ENCODE assay signal across 17 cellular contexts in genomic region chr5:76971471-76971870, GRCh38. TPM values are rescaled to one million over a fixed set of nuclear protein-coding genes. Genes with fewer than 3 reads are reported as not detected.
A peak's percentile ranks its signal among the peaks of the same experiment; 100 is the strongest.
DNase-seq lines count a peak whose midpoint lies in the region; ATAC-seq and TF ChIP-seq lines count a peak whose summit lies in the region.
"Had no signal": no experiment of that assay in that cellular context is flagged by ENCODE, and none has a peak within 500 bp of the region (broad histone marks: within the 10 kb centered on the region; RNA-seq: fewer than 3 reads in every experiment).

No MANE protein-coding gene starts in this region.

- no peak overlapping the region for H2BK120ac ChIP-seq in IMR-90 (ENCODE audit: low read depth, low read length)

- no peaks in the 10 kb centered on the region for H3K9me1 ChIP-seq in IMR-90 (ENCODE audit: insufficient read depth, low read length)

- H3K4me3 ChIP-seq in IMR-90 (ENCODE audit: insufficient read depth, low read depth, low read length) (no peak overlapping the region), WERI-Rb-1 (ENCODE audit: low read depth, low read length) (no peak overlapping the region), esophagus squamous epithelium (no peak overlapping the region)
- H3K4me3 ChIP-seq: BLaER1, GM12878, HAP-1 had no signal

- H4K91ac ChIP-seq in IMR-90 (ENCODE audit: insufficient read depth, low read depth, low read length): no peak overlapping the region

- H4K8ac ChIP-seq in IMR-90 (ENCODE audit: low read depth in 2 of 2, low read length in 2 of 2): no peak overlapping the region

- dilution Hi-C loops in IMR-90 (cut with HindIII; ENCODE audit: low sequenced_read_pairs, unreplicated experiment): no loop called here

- WGBS in IMR-90 (ENCODE audit: extremely low coverage in 2 of 2, insufficient read length in 1 of 2), 2 experiments: no CpG with 5 or more reads among the region's 2 CpGs
- 21 to 34% methylated on average over 2 of the region's 2 CpGs for WGBS in esophagus squamous epithelium, 2 donors

- intact Hi-C loops in IMR-90 (cut with micrococcal nuclease) (no loop called here), esophagus squamous epithelium (cut with DNase I) (no loop called here), left cardiac atrium (cut with DNase I) (no loop called here)

- in situ Hi-C loops in IMR-90 (cut with MboI; ENCODE audit: low sequenced_read_pairs): no loop called here

- no peaks in the 10 kb centered on the region for H3K79me1 ChIP-seq in IMR-90 (ENCODE audit: low read depth in 1 of 2, low read length in 2 of 2)

- peaks cover 7% of the 10 kb centered on the region for H3K27me3 ChIP-seq in IMR-90 (ENCODE audit: control insufficient read depth, insufficient read depth, low read length)
- no peaks in the 10 kb centered on the region for H3K27me3 ChIP-seq in WERI-Rb-1 (ENCODE audit: insufficient read depth, low read depth, severe bottlenecking)
- peaks cover 0 to 14% (median 0%) of the 10 kb centered on the region in 4 donors for H3K27me3 ChIP-seq in esophagus squamous epithelium
- H3K27me3 ChIP-seq: BLaER1 had no signal

- TF ChIP-seq CTCF in IMR-90 (conservative IDR thresholded peaks at IDR 0.05; ENCODE audit: low read depth, low read length): no peak
- TF ChIP-seq CTCF in WERI-Rb-1 (IDR thresholded peaks at IDR 0.05; ENCODE audit: low read depth, low read length): no peak
- TF ChIP-seq CTCF in esophagus squamous epithelium (IDR thresholded peaks at IDR 0.05): no peak

- no peak for TF ChIP-seq RAD21 in IMR-90 (IDR thresholded peaks at IDR 0.05; ENCODE audit: low read length)

- H2BK15ac ChIP-seq in IMR-90 (ENCODE audit: low read depth, low read length): no peak overlapping the region

- CTCF ChIA-PET in IMR-90 (lab: Yijun Ruan, JAX): no interaction called here

- H3K36me3 ChIP-seq in IMR-90 (ENCODE audit: control insufficient read depth, insufficient read depth, low read length) (no peaks in the 10 kb centered on the region), WERI-Rb-1 (no peaks in the 10 kb centered on the region), esophagus squamous epithelium (no peaks in the 10 kb centered on the region)
- H3K36me3 ChIP-seq: BLaER1, HAP-1 had no signal

- no peak overlapping the region for H3K56ac ChIP-seq in IMR-90 (ENCODE audit: extremely low read depth, insufficient read depth, low read length)

- no peak for DNase-seq in IMR-90
- DNase-seq in WERI-Rb-1: peak; percentile 66
- peak; percentile 75 for DNase-seq in islet precursor cell
- DNase-seq in inferior parietal cortex (ENCODE audit: extremely low spot score): no peak
- DNase-seq in cortex of kidney (lab: John Stamatoyannopoulos, UW): no peak
- no peak for DNase-seq in esophagus squamous epithelium (lab: John Stamatoyannopoulos, UW)
- no peak for DNase-seq in left cardiac atrium
- DNase-seq: 8988T; CD4-positive, alpha-beta memory T cell; DMS79 treated with DMSO at 0.1 percent for 48 hours had no signal

- H4K5ac ChIP-seq in IMR-90 (ENCODE audit: low read depth, low read length): no peak overlapping the region

- H2BK5ac ChIP-seq in IMR-90 (ENCODE audit: low read depth, low read length, poor library complexity, severe bottlenecking): no peak overlapping the region

- H2AFZ ChIP-seq in IMR-90 (replicated peaks; ENCODE audit: low read length, poor library complexity): peak overlapping the region; percentile 37

- H3K27ac ChIP-seq in IMR-90 (ENCODE audit: insufficient read depth, low read length) (no peak overlapping the region), WERI-Rb-1 (no peak overlapping the region), esophagus squamous epithelium (no peak overlapping the region)
- H3K27ac ChIP-seq: BLaER1 had no signal

- H3K23ac ChIP-seq in IMR-90 (ENCODE audit: low read depth, low read length): no peak overlapping the region

- TF ChIP-seq POLR2A in IMR-90 (IDR thresholded peaks at IDR 0.05; ENCODE audit: low read depth, low read length): no peak
- no peak for TF ChIP-seq POLR2A in esophagus squamous epithelium (IDR thresholded peaks at IDR 0.05)

- no TSS peak for BruUV-seq in IMR-90 (replicated peaks; lab: Mats Ljungman, UMichigan)

- no peaks in the 10 kb centered on the region for H3K4me1 ChIP-seq in IMR-90 (ENCODE audit: control insufficient read depth, insufficient read depth, low read length)
- H3K4me1 ChIP-seq in esophagus squamous epithelium: no peaks in the 10 kb centered on the region
- H3K4me1 ChIP-seq: HAP-1 had no signal

- H2AK5ac ChIP-seq in IMR-90 (ENCODE audit: low read depth, low read length): no peak overlapping the region

- no peak overlapping the region for H2AK9ac ChIP-seq in IMR-90 (replicated peaks; ENCODE audit: low read depth, low read length, poor library complexity)

- H3K18ac ChIP-seq in IMR-90 (ENCODE audit: low read depth, low read length): no peak overlapping the region

- no peak overlapping the region for H2BK20ac ChIP-seq in IMR-90 (ENCODE audit: low read depth, low read length)

- H3K4me2 ChIP-seq in IMR-90 (ENCODE audit: low read depth, low read length): no peak overlapping the region
- H3K4me2 ChIP-seq: BLaER1 had no signal

- no peak for ATAC-seq in IMR-90 (ENCODE audit: low read depth)
- no peak for ATAC-seq in left cardiac atrium
- ATAC-seq: GM12878, HepG2 had no signal

- H3K9ac ChIP-seq in IMR-90 (ENCODE audit: low read depth, low read length): no peak overlapping the region
- H3K9ac ChIP-seq: BLaER1 had no signal

- no peak overlapping the region for H3K14ac ChIP-seq in IMR-90 (replicated peaks; ENCODE audit: low read depth, low read length)

- H4K20me1 ChIP-seq in IMR-90 (ENCODE audit: insufficient read depth, low read length): no peaks in the 10 kb centered on the region
- H4K20me1 ChIP-seq: BLaER1 had no signal

- H3K4ac ChIP-seq in IMR-90 (ENCODE audit: low read depth, low read length): no peak overlapping the region

- POLR2A ChIA-PET in IMR-90 (lab: Charles Lee; ENCODE audit: unreplicated experiment): no interaction called here

- H3K9me3 ChIP-seq in IMR-90 (ENCODE audit: control insufficient read depth, insufficient read depth, low read length) (no peaks in the 10 kb centered on the region), WERI-Rb-1 (ENCODE audit: severe bottlenecking) (no peaks in the 10 kb centered on the region), esophagus squamous epithelium (no peaks in the 10 kb centered on the region)
- H3K9me3 ChIP-seq: BLaER1, HAP-1 had no signal

TF ChIP-seq in IMR-90, 13 proteins besides CTCF, POLR2A, EP300 and RAD21:
- TF ChIP-seq SMC3 (IDR thresholded peaks at IDR 0.05; ENCODE audit: low read depth, low read length) (no peak), MAFK (IDR thresholded peaks at IDR 0.05; ENCODE audit: low read depth, low read length) (no peak), MXI1 (IDR thresholded peaks at IDR 0.05; ENCODE audit: borderline replicate concordance, low read depth, low read length) (no peak), ELK1 (IDR thresholded peaks at IDR 0.05; ENCODE audit: borderline replicate concordance, low read depth, low read length) (no peak), CHD1 (IDR thresholded peaks at IDR 0.05; ENCODE audit: low read depth, low read length) (no peak), RFX5 (IDR thresholded peaks at IDR 0.05; ENCODE audit: low read depth, low read length) (no peak), NFE2L2 (IDR thresholded peaks at IDR 0.05; ENCODE audit: low read depth, low read length) (no peak), MAZ (IDR thresholded peaks at IDR 0.05; ENCODE audit: borderline replicate concordance, low read depth, low read length) (no peak), FOS (IDR thresholded peaks at IDR 0.05; ENCODE audit: low read depth, low read length) (no peak), RCOR1 (IDR thresholded peaks at IDR 0.05; ENCODE audit: insufficient replicate concordance, low read length) (no peak), CEBPB (IDR thresholded peaks at IDR 0.05; ENCODE audit: low read depth, low read length) (no peak), BHLHE40 (IDR thresholded peaks at IDR 0.05; ENCODE audit: low read depth, low read length) (no peak)
TF ChIP-seq in IMR-90: peak in this region for 0.

RNA-seq across cellular contexts. Expression of gene CRHBP, which starts 18.6 kb away (rescaled TPM):
- total RNA-seq in IMR-90 (2012; rRNA removed): 0.28 TPM in 1 of 2 replicates, not detected in the other
- polyA plus RNA-seq in IMR-90 (2012; rRNA removed): 0.09 and 0.27 TPM in 2 replicates
- 0.13 and 0.51 TPM in 2 replicates for polyA plus RNA-seq in IMR-90 (2012; cell fraction: cytosol; rRNA removed)
- polyA plus RNA-seq in IMR-90 (2012; cell fraction: nucleus; rRNA removed; ENCODE audit: low replicate concordance): 0.49 and 0.89 TPM in 2 replicates
- 1 to 10 TPM in 1 of 4 donors, not detected in 3; 1.1 TPM for total RNA-seq in esophagus squamous epithelium
- total RNA-seq in left cardiac atrium: 1 to 10 TPM in 1 of 2 donors, under 1 TPM in 1; 0.32 to 1.8 TPM
- total RNA-seq: A673; CD4-positive, alpha-beta memory T cell; GM12878; H4; HepG2 had no signal
- polyA plus RNA-seq: CD14-positive monocyte; CD4-positive, alpha-beta memory T cell; HepG2 had no signal

RNA-seq across cellular contexts. Expression of gene AGGF1, which starts 58.7 kb away (rescaled TPM):
- total RNA-seq in IMR-90 (2012; rRNA removed) (7.3 and 12.8 TPM in 2 replicates), esophagus squamous epithelium (10 to 100 TPM; 12.0 to 20.1 (median 16.4) TPM), left cardiac atrium (10 to 100 TPM; 11.9 to 15.5 TPM)
- polyA plus RNA-seq in IMR-90 (2012; rRNA removed): 8.4 and 9.3 TPM in 2 replicates
- polyA plus RNA-seq in IMR-90 (2012; cell fraction: cytosol; rRNA removed): 3.8 and 4.3 TPM in 2 replicates
- 6.8 and 8.0 TPM in 2 replicates for polyA plus RNA-seq in IMR-90 (2012; cell fraction: nucleus; rRNA removed; ENCODE audit: low replicate concordance)

Comparison
In these comparisons a context has a peak if more than half of its experiments do, and no peak if none do; other contexts are left out.
1. DNase-seq: peak in WERI-Rb-1 (single experiment) and islet precursor cell (single experiment); none in IMR-90 (single experiment), inferior parietal cortex (single experiment), cortex of kidney (single experiment), esophagus squamous epithelium (single experiment) and left cardiac atrium (single experiment).